ENCODE assay signal across 8 cellular contexts in the genomic region with DNA sequence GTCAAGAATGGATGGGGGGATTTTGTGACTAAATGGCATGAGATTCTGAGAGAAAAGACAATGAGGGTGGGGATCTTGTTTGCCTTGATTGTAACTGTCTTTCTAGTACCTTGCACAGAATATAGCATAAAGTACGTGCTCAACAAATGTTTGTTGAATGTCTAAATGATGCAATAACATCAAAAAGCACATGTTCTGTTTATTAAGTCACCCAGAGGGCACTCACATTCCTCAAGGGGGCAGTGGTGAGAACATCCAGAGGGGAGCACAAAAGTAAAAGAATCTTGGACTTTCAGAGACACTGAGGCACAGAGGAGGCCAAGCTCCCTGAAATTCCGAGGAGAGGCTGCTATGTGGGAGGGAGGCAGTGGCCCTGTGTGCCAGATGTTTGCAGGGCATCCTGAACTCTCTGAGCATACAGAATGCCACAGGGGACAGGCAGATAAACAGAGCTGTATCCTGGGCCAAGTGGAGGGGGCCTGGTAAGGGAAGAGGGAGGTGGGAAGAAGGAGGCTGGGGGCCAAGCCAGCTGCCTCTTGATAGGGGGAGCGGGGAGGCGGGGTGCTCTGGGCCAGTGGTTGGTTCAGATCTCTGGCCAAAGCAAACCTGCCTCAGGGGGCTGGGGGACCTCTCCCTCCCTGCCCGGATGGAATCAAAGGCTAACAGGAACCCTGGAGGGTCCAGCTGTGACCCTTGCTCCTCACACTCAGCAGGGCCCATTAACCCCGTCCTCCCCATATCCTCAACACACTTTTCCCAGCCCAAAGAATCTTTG. TPM values are rescaled to one million over a fixed set of nuclear protein-coding genes. Genes with fewer than 3 reads are reported as not detected.
DNase-seq lines count a peak whose midpoint lies in the region; ATAC-seq and TF ChIP-seq lines count a peak whose summit lies in the region.
"Had no signal": no experiment of that assay in that cellular context is flagged by ENCODE, and none has a peak within 500 bp of the region (broad histone marks: within the 10 kb centered on the region; RNA-seq: fewer than 3 reads in every experiment).

No MANE protein-coding gene starts in this region.

- peak; percentile 60 for DNase-seq in GM10248 (ENCODE audit: extremely low spot score)
- DNase-seq in NAMALWA (ENCODE audit: low spot score), result peak; percentile 91
- no peak for DNase-seq in activated naive CD8-positive, alpha-beta T cell treated with anti-CD3 and anti-CD28 coated beads, Interleukin-2, amount 10 ng/mL, durations not matched to agents 7 days and 5 days
- peak; percentile 24 to 35 for DNase-seq in hippocampal formation (lab: John Stamatoyannopoulos, UW)
- DNase-seq in stimulated activated effector memory CD8-positive, alpha-beta T cell treated with anti-CD3 and anti-CD28 coated beads, Interleukin-12 subunit alpha, Interleukin-12 subunit beta, amount 100 ng/mL, for 72 hours (ENCODE audit: low spot score in 2 of 2), result peak in 1 of 2 donors; percentile 63
- DNase-seq in GF-D8 (lab: John Stamatoyannopoulos, UW), result no peak
- DNase-seq in cerebellum (ENCODE audit: low spot score), result no peak

- POLR2A ChIA-PET in GM10248 (lab: Yijun Ruan, JAX), result no interaction called here
- POLR2A ChIA-PET in activated naive CD8-positive, alpha-beta T cell treated with anti-CD3 and anti-CD28 coated beads, Interleukin-2, amount 10 ng/mL, durations not matched to agents 7 days and 5 days (lab: Charles Lee), result no interaction called here

- CTCF ChIA-PET in GM10248 (lab: Yijun Ruan, JAX), result interaction anchor here (0.6 to 3.0 kb wide), 20 partner anchors 8 to 270 kb away, joined by 3 to 18 read pairs (median 4); a partner anchor contains a TSS

- TF ChIP-seq CTCF in GM10248 (IDR thresholded peaks at IDR 0.05; ENCODE audit: control extremely low read depth, extremely low read depth, low read depth, missing control alignments), result peak; percentile 35

- ATAC-seq in activated naive CD8-positive, alpha-beta T cell treated with anti-CD3 and anti-CD28 coated beads, Interleukin-2, amount 10 ng/mL, durations not matched to agents 7 days and 5 days (ENCODE audit: low read depth), result peak; percentile 58
- peak; percentile 42 for ATAC-seq in stimulated activated effector memory CD8-positive, alpha-beta T cell treated with anti-CD3 and anti-CD28 coated beads, Interleukin-12 subunit alpha, Interleukin-12 subunit beta, amount 100 ng/mL, for 72 hours

- no peak overlapping the region for H3K4me3 Mint-ChIP-seq in activated naive CD8-positive, alpha-beta T cell treated with anti-CD3 and anti-CD28 coated beads, Interleukin-2, amount 10 ng/mL, durations not matched to agents 7 days and 5 days
- H3K4me3 Mint-ChIP-seq in stimulated activated effector memory CD8-positive, alpha-beta T cell treated with anti-CD3 and anti-CD28 coated beads, Interleukin-12 subunit alpha, Interleukin-12 subunit beta, amount 100 ng/mL, for 72 hours, result no peak overlapping the region

- no peaks in the 10 kb centered on the region for H3K36me3 Mint-ChIP-seq in activated naive CD8-positive, alpha-beta T cell treated with anti-CD3 and anti-CD28 coated beads, Interleukin-2, amount 10 ng/mL, durations not matched to agents 7 days and 5 days
- no peaks in the 10 kb centered on the region for H3K36me3 Mint-ChIP-seq in stimulated activated effector memory CD8-positive, alpha-beta T cell treated with anti-CD3 and anti-CD28 coated beads, Interleukin-12 subunit alpha, Interleukin-12 subunit beta, amount 100 ng/mL, for 72 hours

- peaks cover 2% of the 10 kb centered on the region for H3K4me1 Mint-ChIP-seq in activated naive CD8-positive, alpha-beta T cell treated with anti-CD3 and anti-CD28 coated beads, Interleukin-2, amount 10 ng/mL, durations not matched to agents 7 days and 5 days
- no peaks in the 10 kb centered on the region for H3K4me1 Mint-ChIP-seq in stimulated activated effector memory CD8-positive, alpha-beta T cell treated with anti-CD3 and anti-CD28 coated beads, Interleukin-12 subunit alpha, Interleukin-12 subunit beta, amount 100 ng/mL, for 72 hours

- H3K27me3 Mint-ChIP-seq in activated naive CD8-positive, alpha-beta T cell treated with anti-CD3 and anti-CD28 coated beads, Interleukin-2, amount 10 ng/mL, durations not matched to agents 7 days and 5 days, result peaks cover 10% of the 10 kb centered on the region

- no peaks in the 10 kb centered on the region for H3K9me3 Mint-ChIP-seq in activated naive CD8-positive, alpha-beta T cell treated with anti-CD3 and anti-CD28 coated beads, Interleukin-2, amount 10 ng/mL, durations not matched to agents 7 days and 5 days
- H3K9me3 Mint-ChIP-seq in stimulated activated effector memory CD8-positive, alpha-beta T cell treated with anti-CD3 and anti-CD28 coated beads, Interleukin-12 subunit alpha, Interleukin-12 subunit beta, amount 100 ng/mL, for 72 hours, result no peaks in the 10 kb centered on the region

- H3K27ac Mint-ChIP-seq in activated naive CD8-positive, alpha-beta T cell treated with anti-CD3 and anti-CD28 coated beads, Interleukin-2, amount 10 ng/mL, durations not matched to agents 7 days and 5 days, result peak overlapping the region; percentile 49
- peak overlapping the region; percentile 81 for H3K27ac Mint-ChIP-seq in stimulated activated effector memory CD8-positive, alpha-beta T cell treated with anti-CD3 and anti-CD28 coated beads, Interleukin-12 subunit alpha, Interleukin-12 subunit beta, amount 100 ng/mL, for 72 hours

RNA-seq across cellular contexts. Expression of a gene that starts 6.5 kb away (rescaled TPM):
- total RNA-seq in activated naive CD8-positive, alpha-beta T cell treated with anti-CD3 and anti-CD28 coated beads, Interleukin-2, amount 10 ng/mL, durations not matched to agents 7 days and 5 days, result not detected
- 118 TPM for total RNA-seq in cerebellum
- total RNA-seq: T-helper 2 cell treated with Interferon-gamma antibody and Interleukin-4, amounts not matched to agents 100 ng/mL and 5 ng/mL, for 36 hours had no signal

RNA-seq across cellular contexts. Expression of a gene that starts 10.7 kb away (rescaled TPM):
- total RNA-seq in activated naive CD8-positive, alpha-beta T cell treated with anti-CD3 and anti-CD28 coated beads, Interleukin-2, amount 10 ng/mL, durations not matched to agents 7 days and 5 days, result 10 to 100 TPM; 39.8 to 44.6 TPM
- 24.0 TPM for total RNA-seq in cerebellum

RNA-seq across cellular contexts. Expression of a gene that starts 27.7 kb away (rescaled TPM):
- not detected for total RNA-seq in activated naive CD8-positive, alpha-beta T cell treated with anti-CD3 and anti-CD28 coated beads, Interleukin-2, amount 10 ng/mL, durations not matched to agents 7 days and 5 days
- total RNA-seq in cerebellum, result 12.0 TPM
- total RNA-seq: T-helper 2 cell treated with Interferon-gamma antibody and Interleukin-4, amounts not matched to agents 100 ng/mL and 5 ng/mL, for 36 hours had no signal

RNA-seq across cellular contexts. Expression of a gene that starts 39.1 kb away (rescaled TPM):
- not detected for total RNA-seq in activated naive CD8-positive, alpha-beta T cell treated with anti-CD3 and anti-CD28 coated beads, Interleukin-2, amount 10 ng/mL, durations not matched to agents 7 days and 5 days
- total RNA-seq in cerebellum, result 3.4 TPM
- total RNA-seq: T-helper 2 cell treated with Interferon-gamma antibody and Interleukin-4, amounts not matched to agents 100 ng/mL and 5 ng/mL, for 36 hours had no signal

RNA-seq across cellular contexts. Expression of a gene that starts 42.3 kb away (rescaled TPM):
- not detected for total RNA-seq in activated naive CD8-positive, alpha-beta T cell treated with anti-CD3 and anti-CD28 coated beads, Interleukin-2, amount 10 ng/mL, durations not matched to agents 7 days and 5 days
- total RNA-seq in cerebellum, result 0.64 TPM
- total RNA-seq: T-helper 2 cell treated with Interferon-gamma antibody and Interleukin-4, amounts not matched to agents 100 ng/mL and 5 ng/mL, for 36 hours had no signal

Comparison
In these comparisons a context has a peak if more than half of its experiments do, and no peak if none do; other contexts are left out.
1. DNase-seq: peak in GM10248 (single experiment), NAMALWA (single experiment) and hippocampal formation (2 of 2); none in activated naive CD8-positive, alpha-beta T cell treated with anti-CD3 and anti-CD28 coated beads, Interleukin-2, amount 10 ng/mL, durations not matched to agents 7 days and 5 days (single experiment), GF-D8 (single experiment) and cerebellum (single experiment).
2. RNA of a gene that starts 6.5 kb away (total RNA-seq): 118 TPM in cerebellum (single experiment); not detected in activated naive CD8-positive, alpha-beta T cell treated with anti-CD3 and anti-CD28 coated beads, Interleukin-2, amount 10 ng/mL, durations not matched to agents 7 days and 5 days; every median in the first group is over 100 times any median in the second.
3. RNA of a gene that starts 27.7 kb away (total RNA-seq): 12.0 TPM in cerebellum (single experiment); not detected in activated naive CD8-positive, alpha-beta T cell treated with anti-CD3 and anti-CD28 coated beads, Interleukin-2, amount 10 ng/mL, durations not matched to agents 7 days and 5 days; every median in the first group is over 10 times any median in the second.